10 cellular contexts compared by ENCODE assay signal in the genomic region with DNA sequence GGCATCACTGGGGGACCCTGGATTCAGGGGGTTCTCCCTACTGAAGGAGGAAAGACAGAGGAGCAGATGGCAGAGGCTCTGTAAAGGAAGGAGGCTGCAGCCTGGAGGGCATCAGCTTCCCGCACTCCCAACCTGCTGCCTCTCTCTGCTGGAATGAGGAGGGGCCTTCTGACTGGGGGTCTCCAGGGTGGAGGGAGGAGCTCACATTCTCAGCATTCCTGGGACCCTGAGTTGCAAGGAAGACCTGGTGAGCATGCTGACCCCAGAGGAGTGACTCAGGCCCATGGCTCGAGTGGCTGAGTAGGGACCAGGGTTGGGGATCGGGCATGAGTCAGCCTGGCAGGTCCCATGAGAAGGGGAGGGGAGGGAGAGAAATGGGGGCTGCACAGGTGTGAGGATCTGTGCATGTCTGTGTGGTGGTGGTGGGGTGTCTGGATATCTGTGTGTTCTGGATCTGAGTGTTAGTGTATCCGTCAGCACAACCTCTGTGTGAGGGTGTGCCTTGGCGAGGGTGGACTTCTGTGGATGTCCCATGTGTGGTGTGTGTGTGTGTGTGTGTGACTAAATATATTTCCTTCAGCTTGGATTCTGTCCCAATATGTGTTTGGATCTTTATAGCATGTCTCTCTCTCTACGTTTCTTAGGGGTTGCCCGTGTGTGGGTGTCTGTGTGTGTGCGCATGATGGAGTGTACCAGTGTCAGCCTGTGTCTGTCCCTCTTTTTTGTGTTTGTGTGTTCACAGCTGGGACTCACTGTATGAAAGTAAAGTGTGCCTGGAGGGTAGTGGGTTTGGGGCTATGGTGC. TPM values are rescaled to one million over a fixed set of nuclear protein-coding genes. Genes with fewer than 3 reads are reported as not detected.
DNase-seq lines count a peak whose midpoint lies in the region; ATAC-seq and TF ChIP-seq lines count a peak whose summit lies in the region.
"Had no signal": no experiment of that assay in that cellular context is flagged by ENCODE, and none has a peak within 500 bp of the region (broad histone marks: within the 10 kb centered on the region; RNA-seq: fewer than 3 reads in every experiment).

No MANE protein-coding gene starts in this region.

- H3K4me3 ChIP-seq in choroid plexus epithelial cell (ENCODE audit: low read depth, low read length), result peak overlapping the region; percentile 20
- H3K4me3 ChIP-seq: pancreas had no signal

- DNase-seq in AG08395 (ENCODE audit: low spot score), result peak; percentile 80
- DNase-seq in choroid plexus epithelial cell (ENCODE audit: low read depth), result peak; percentile 73
- peak; percentile 81 for DNase-seq in myocyte (ENCODE audit: low read depth)
- no peak for DNase-seq in NK-92 treated with Interleukin-12 subunit alpha and Interleukin-12 subunit beta, amount 100 ng/mL, for 24 hours (lab: John Stamatoyannopoulos, UW)
- no peak for DNase-seq in COLO829 (ENCODE audit: low spot score)
- DNase-seq: pancreas had no signal

- ATAC-seq in GM18909 (IDR thresholded peaks at IDR 0.05; ENCODE audit: poor library complexity, unreplicated experiment) (no peak), GM21717 (IDR thresholded peaks at IDR 0.05; ENCODE audit: unreplicated experiment) (no peak)

- TF ChIP-seq EP300 in Ishikawa (IDR thresholded peaks at IDR 0.05; ENCODE audit: borderline replicate concordance), result peak; percentile 40; the same call in 1 of the 2 replicates

- no peak for TF ChIP-seq CTCF in choroid plexus epithelial cell (conservative IDR thresholded peaks at IDR 0.05; ENCODE audit: low read depth, low read length)

- no peak for TF ChIP-seq RAD21 in Ishikawa (IDR thresholded peaks at IDR 0.05; ENCODE audit: low read depth)

TF ChIP-seq in Ishikawa, 13 proteins besides CTCF, POLR2A, EP300 and RAD21:
- TF ChIP-seq NFIC (IDR thresholded peaks at IDR 0.05) (no peak), TEAD4 (IDR thresholded peaks at IDR 0.05) (peak; percentile 82), TCF12 (IDR thresholded peaks at IDR 0.05; ENCODE audit: low read depth) (peak; percentile 43; the same call in 1 of the 2 replicates), ZBTB7A (IDR thresholded peaks at IDR 0.05; ENCODE audit: low read depth) (peak; percentile 78; the same call in 1 of the 2 replicates)

RNA-seq across cellular contexts. Expression of a gene that starts 4.6 kb away (rescaled TPM):
- 24.8 and 27.0 TPM in 2 replicates for total RNA-seq in myocyte
- 71.0 TPM for polyA plus RNA-seq in myocyte (2012)

RNA-seq across cellular contexts. Expression of a gene that starts 30.6 kb away (rescaled TPM):
- total RNA-seq in myocyte, result not detected in 2 replicates
- polyA plus RNA-seq in myocyte (2012), result not detected
- total RNA-seq: G401 had no signal

RNA-seq across cellular contexts. Expression of a gene that starts 40.5 kb away (rescaled TPM):
- 78.6 and 81.4 TPM in 2 replicates for total RNA-seq in myocyte
- 112 TPM for polyA plus RNA-seq in myocyte (2012)

Comparison
In these comparisons a context has a peak if more than half of its experiments do, and no peak if none do; other contexts are left out.
1. DNase-seq: peak in AG08395 (single experiment), choroid plexus epithelial cell (single experiment) and myocyte (single experiment); none in NK-92 treated with Interleukin-12 subunit alpha and Interleukin-12 subunit beta, amount 100 ng/mL, for 24 hours (single experiment) and COLO829 (single experiment).